ENCODE assay signal across 39 cellular contexts in genomic region chr6:165135889-165136288, GRCh38.
"Had no signal": no experiment of that assay in that cellular context is flagged by ENCODE, and none has a peak within 500 bp of the region (broad histone marks: within the 10 kb centered on the region; RNA-seq: fewer than 3 reads in every experiment).

No MANE protein-coding gene starts in this region.

- H3K4me1 ChIP-seq: adrenal gland, ascending aorta, body of pancreas, breast epithelium had no signal

- DNase-seq: activated effector memory CD4-positive, alpha-beta T cell treated with anti-CD3 and anti-CD28 coated beads, Interleukin-2, amount 50 U/mL, for 16 hours; activated effector memory CD4-positive, alpha-beta T cell treated with Interleukin-2 at 50 U/mL for 16 hours; activated gamma-delta T cell; activated gamma-delta T cell treated with Interleukin-2 at 50 U/mL for 16 hours; activated naive CD4-positive, alpha-beta T cell; activated naive CD4-positive, alpha-beta T cell treated with anti-CD3 and anti-CD28 coated beads, Interleukin-2, amount 10 ng/mL, durations not matched to agents 7 days and 5 days; activated naive CD4-positive, alpha-beta T cell treated with anti-CD3 and anti-CD28 coated beads, Interleukin-2, amount 50 U/mL, for 16 hours; activated naive CD4-positive, alpha-beta T cell treated with Interleukin-2 at 50 U/mL for 16 hours; activated naive CD8-positive, alpha-beta T cell treated with anti-CD3 and anti-CD28 coated beads for 36 hours; activated naive CD8-positive, alpha-beta T cell treated with anti-CD3 and anti-CD28 coated beads, Interleukin-2, amount 10 ng/mL, durations not matched to agents 7 days and 5 days; activated naive CD8-positive, alpha-beta T cell treated with anti-CD3 and anti-CD28 coated beads, Interleukin-2, amount 50 U/mL, for 24 hours; activated T-cell treated with anti-CD3 and anti-CD28 coated beads, Interleukin-2, amount 50 U/mL, for 1 hour; activated T-cell treated with anti-CD3 and anti-CD28 coated beads, Interleukin-2, amount 50 U/mL, for 24 hours; activated T-cell treated with anti-CD3 and anti-CD28 coated beads, Interleukin-2, amount 50 U/mL, for 4 hours; activated T-cell treated with anti-CD3 and anti-CD28 coated beads, Interleukin-2, amount 50 U/mL, for 48 hours; activated T-cell treated with anti-CD3 and anti-CD28 coated beads, Interleukin-2, amount 50 U/mL, for 72 hours; adrenal gland; amniotic stem cell; amygdala; anterior cingulate cortex; aorta; body of pancreas; brain microvascular endothelial cell; caudate nucleus; central memory CD4-positive, alpha-beta T cell; cerebellar nuclear complex had no signal

- H3K9me3 ChIP-seq: adrenal gland, body of pancreas had no signal

- H3K36me3 Mint-ChIP-seq: activated naive CD4-positive, alpha-beta T cell treated with anti-CD3 and anti-CD28 coated beads, Interleukin-2, amount 10 ng/mL, durations not matched to agents 7 days and 5 days; activated naive CD8-positive, alpha-beta T cell; activated naive CD8-positive, alpha-beta T cell treated with anti-CD3 and anti-CD28 coated beads for 36 hours; activated naive CD8-positive, alpha-beta T cell treated with anti-CD3 and anti-CD28 coated beads, Interleukin-2, amount 10 ng/mL, durations not matched to agents 7 days and 5 days; brain had no signal

- ATAC-seq: activated naive CD4-positive, alpha-beta T cell treated with anti-CD3 and anti-CD28 coated beads, Interleukin-2, amount 50 U/mL, for 72 hours; activated naive CD8-positive, alpha-beta T cell treated with anti-CD3 and anti-CD28 coated beads, Interleukin-2, amount 50 U/mL, for 24 hours; activated T-cell treated with anti-CD3 and anti-CD28 coated beads, Interleukin-2, amount 50 U/mL, for 4 hours; activated T-cell treated with anti-CD3 and anti-CD28 coated beads, Interleukin-2, amount 50 U/mL, for 72 hours; activated T-helper 17 cell treated with anti-CD3 and anti-CD28 coated beads, Interleukin-2, amount 50 U/mL, for 72 hours; body of pancreas had no signal

- H3K4me1 Mint-ChIP-seq: activated naive CD4-positive, alpha-beta T cell treated with anti-CD3 and anti-CD28 coated beads, Interleukin-2, amount 10 ng/mL, durations not matched to agents 7 days and 5 days; activated naive CD4-positive, alpha-beta T cell treated with anti-CD3 and anti-CD28 coated beads, Interleukin-2, amount 50 U/mL, for 24 hours; activated naive CD8-positive, alpha-beta T cell treated with anti-CD3 and anti-CD28 coated beads for 36 hours; activated naive CD8-positive, alpha-beta T cell treated with anti-CD3 and anti-CD28 coated beads, Interleukin-2, amount 10 ng/mL, durations not matched to agents 7 days and 5 days; activated naive CD8-positive, alpha-beta T cell treated with anti-CD3 and anti-CD28 coated beads, Interleukin-2, amount 50 U/mL, for 24 hours; activated T-helper 17 cell treated with anti-CD3 and anti-CD28 coated beads, Interleukin-2, amount 50 U/mL, for 72 hours; brain; central memory CD8-positive, alpha-beta T cell had no signal

- H3K4me3 Mint-ChIP-seq: activated naive CD4-positive, alpha-beta T cell treated with anti-CD3 and anti-CD28 coated beads, Interleukin-2, amount 10 ng/mL, durations not matched to agents 7 days and 5 days; activated naive CD4-positive, alpha-beta T cell treated with anti-CD3 and anti-CD28 coated beads, Interleukin-2, amount 50 U/mL, for 24 hours; activated naive CD8-positive, alpha-beta T cell; activated naive CD8-positive, alpha-beta T cell treated with anti-CD3 and anti-CD28 coated beads for 36 hours; activated naive CD8-positive, alpha-beta T cell treated with anti-CD3 and anti-CD28 coated beads, Interleukin-2, amount 10 ng/mL, durations not matched to agents 7 days and 5 days; activated naive CD8-positive, alpha-beta T cell treated with anti-CD3 and anti-CD28 coated beads, Interleukin-2, amount 50 U/mL, for 24 hours; activated T-cell treated with anti-CD3 and anti-CD28 coated beads, Interleukin-2, amount 50 U/mL, for 24 hours; activated T-cell treated with anti-CD3 and anti-CD28 coated beads, Interleukin-2, amount 50 U/mL, for 4 hours; activated T-cell treated with anti-CD3 and anti-CD28 coated beads, Interleukin-2, amount 50 U/mL, for 72 hours; activated T-helper 1 cell treated with anti-CD3 and anti-CD28 coated beads, Interleukin-12 subunit alpha, Interleukin-12 subunit beta, Interleukin-2, Interleukin-4 antibody, amounts not matched to agents 30 ng/mL and 10 ng/mL and 1 ng/mL, durations not matched to agents 14 hours and 24 hours and 36 hours; activated T-helper 17 cell treated with anti-CD3 and anti-CD28 coated beads, Interleukin-2, amount 50 U/mL, for 72 hours; brain; central memory CD8-positive, alpha-beta T cell had no signal

- H3K4me3 ChIP-seq: adrenal gland, ascending aorta, body of pancreas, breast epithelium, cardiac muscle cell had no signal

- H3K27me3 Mint-ChIP-seq: activated naive CD4-positive, alpha-beta T cell treated with anti-CD3 and anti-CD28 coated beads, Interleukin-2, amount 10 ng/mL, durations not matched to agents 7 days and 5 days; activated naive CD4-positive, alpha-beta T cell treated with anti-CD3 and anti-CD28 coated beads, Interleukin-2, amount 50 U/mL, for 24 hours; activated naive CD8-positive, alpha-beta T cell; activated naive CD8-positive, alpha-beta T cell treated with anti-CD3 and anti-CD28 coated beads for 36 hours; activated naive CD8-positive, alpha-beta T cell treated with anti-CD3 and anti-CD28 coated beads, Interleukin-2, amount 10 ng/mL, durations not matched to agents 7 days and 5 days; activated naive CD8-positive, alpha-beta T cell treated with anti-CD3 and anti-CD28 coated beads, Interleukin-2, amount 50 U/mL, for 24 hours; activated T-cell treated with anti-CD3 and anti-CD28 coated beads, Interleukin-2, amount 50 U/mL, for 24 hours; activated T-helper 17 cell treated with anti-CD3 and anti-CD28 coated beads, Interleukin-2, amount 50 U/mL, for 72 hours; central memory CD8-positive, alpha-beta T cell had no signal

- H3K36me3 ChIP-seq: adrenal gland, ascending aorta, brain microvascular endothelial cell, breast epithelium, cardiac muscle cell had no signal

- FAIRE-seq: astrocyte, bronchial epithelial cell had no signal

- H3K27ac Mint-ChIP-seq: activated naive CD4-positive, alpha-beta T cell treated with anti-CD3 and anti-CD28 coated beads, Interleukin-2, amount 10 ng/mL, durations not matched to agents 7 days and 5 days; activated naive CD4-positive, alpha-beta T cell treated with anti-CD3 and anti-CD28 coated beads, Interleukin-2, amount 50 U/mL, for 24 hours; activated naive CD4-positive, alpha-beta T cell treated with anti-CD3 and anti-CD28 coated beads, Interleukin-2, amount 50 U/mL, for 72 hours; activated naive CD8-positive, alpha-beta T cell; activated naive CD8-positive, alpha-beta T cell treated with anti-CD3 and anti-CD28 coated beads for 36 hours; activated naive CD8-positive, alpha-beta T cell treated with anti-CD3 and anti-CD28 coated beads, Interleukin-2, amount 10 ng/mL, durations not matched to agents 7 days and 5 days; activated naive CD8-positive, alpha-beta T cell treated with anti-CD3 and anti-CD28 coated beads, Interleukin-2, amount 50 U/mL, for 24 hours; activated T-cell treated with anti-CD3 and anti-CD28 coated beads, Interleukin-2, amount 50 U/mL, for 24 hours; activated T-cell treated with anti-CD3 and anti-CD28 coated beads, Interleukin-2, amount 50 U/mL, for 72 hours; activated T-helper 1 cell treated with anti-CD3 and anti-CD28 coated beads, Interleukin-12 subunit alpha, Interleukin-12 subunit beta, Interleukin-2, Interleukin-4 antibody, amounts not matched to agents 30 ng/mL and 10 ng/mL and 1 ng/mL, durations not matched to agents 14 hours and 24 hours and 36 hours; activated T-helper 17 cell treated with anti-CD3 and anti-CD28 coated beads, Interleukin-2, amount 50 U/mL, for 72 hours; activated T-helper 2 cell treated with anti-CD3 and anti-CD28 coated beads, Interferon-gamma antibody, Interleukin-2, Interleukin-4, amounts not matched to agents 10 μg/mL and 5 μg/mL and 100 μg/mL, durations not matched to agents 14 hours and 24 hours and 36 hours; brain had no signal

- H3K27me3 ChIP-seq: adrenal gland, ascending aorta, body of pancreas, brain microvascular endothelial cell, breast epithelium, cardiac muscle cell had no signal

- H3K27ac ChIP-seq: adrenal gland, ascending aorta, body of pancreas, brain microvascular endothelial cell, breast epithelium, cardiac muscle cell had no signal
